8 cellular contexts compared by ENCODE assay signal in genomic region chr7:128608678-128609421, GRCh38.
A peak's percentile ranks its signal among the peaks of the same experiment; 100 is the strongest.
DNase-seq lines count a peak whose midpoint lies in the region; ATAC-seq and TF ChIP-seq lines count a peak whose summit lies in the region.
"Not testable (repeated sequence)": the region's sequence is repeated elsewhere in the genome, so short reads cannot be mapped to it uniquely, and the experiment has no call there.

No MANE protein-coding gene starts in this region.

- in situ Hi-C loops in Caki2 (cut with HindIII; ENCODE audit: low pct_unique_long_range_greater_than_20kb, low sequenced_read_pairs): not testable (repeated sequence)

- H3K27ac ChIP-seq in colonic mucosa: not testable (repeated sequence)

- H3K4me1 ChIP-seq in colonic mucosa: not testable (repeated sequence)

- intact Hi-C loops in colonic mucosa (cut with DNase I): loop anchor here (10.0 kb wide), 1 partner anchor 276 kb away; no protein-coding TSS in a partner anchor
- intact Hi-C loops in left colon (cut with DNase I, micrococcal nuclease): not testable (repeated sequence)

- not testable (repeated sequence) for H3K9ac ChIP-seq in colonic mucosa (ENCODE audit: low read depth in 2 of 2, low read length in 2 of 2)

- peak; percentile 61 for TF ChIP-seq CTCF in colonic mucosa (IDR thresholded peaks at IDR 0.05)

- not testable (repeated sequence) for H3K4me3 ChIP-seq in colonic mucosa

- ATAC-seq in GM19467 (IDR thresholded peaks at IDR 0.05; ENCODE audit: unreplicated experiment) (peak; percentile 79), HG03520 (IDR thresholded peaks at IDR 0.05; ENCODE audit: unreplicated experiment) (peak; percentile 56), left colon (peak; percentile 91)
- peak; percentile 91 to 92 for ATAC-seq in activated CD4-positive, CD25-positive, alpha-beta regulatory T cell treated with anti-CD3 and anti-CD28 coated beads, Interleukin-2, amount 50 U/mL, for 24 hours

- not testable (repeated sequence) for H3K9me3 ChIP-seq in colonic mucosa

- H3K27me3 ChIP-seq in colonic mucosa: not testable (repeated sequence)

- DNase-seq in Caki2 (ENCODE audit: low read depth) (peak; percentile 51), NCI-H526 (lab: John Stamatoyannopoulos, UW) (peak; percentile 68 to 76), colonic mucosa (peak; percentile 49), left colon (peak in 1 of 2 donors; percentile 11)
- DNase-seq in stimulated activated CD4-positive, alpha-beta T cell treated with anti-CD3 and anti-CD28 coated beads, Interleukin-4, amount 100 ng/mL, for 24 hours: peak; percentile 53

- H3K36me3 ChIP-seq in colonic mucosa: not testable (repeated sequence)
